In the genomic region with DNA sequence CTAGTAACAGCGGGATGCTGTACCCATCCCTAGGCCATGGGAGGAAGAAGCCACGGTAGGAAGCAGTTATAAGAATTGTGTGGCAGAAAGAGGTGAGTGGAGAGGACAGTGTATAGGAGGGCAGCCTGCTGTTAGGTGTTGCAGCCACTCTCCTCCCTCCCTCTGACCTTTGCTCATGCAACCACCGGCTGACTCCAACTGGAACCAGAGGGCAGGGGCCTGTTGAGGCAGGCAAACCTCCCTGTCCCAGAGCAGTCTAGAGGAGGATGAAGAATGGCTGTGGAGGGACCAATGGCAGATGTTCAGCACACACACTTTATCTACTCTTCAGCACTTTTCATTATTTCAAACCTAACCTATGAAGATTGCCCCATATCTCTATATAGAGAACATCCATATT, we compare ENCODE assay signal across 1 cellular context.
TF ChIP-seq lines count a peak whose summit lies in the region.

No MANE protein-coding gene starts in this region.

TF ChIP-seq in GM12878, 131 proteins besides CTCF, POLR2A, EP300 and RAD21:
- TF ChIP-seq CEBPZ (IDR thresholded peaks at IDR 0.05; ENCODE audit: low read depth, low read length) (no peak), TBL1XR1 (IDR thresholded peaks at IDR 0.05; ENCODE audit: low read depth, low read length) (no peak), NKRF (conservative IDR thresholded peaks at IDR 0.05) (no peak), CBFB (IDR thresholded peaks at IDR 0.05; ENCODE audit: low read depth) (no peak), ZNF274 (IDR thresholded peaks at IDR 0.05; ENCODE audit: insufficient read depth, insufficient read length) (no peak)
- TF ChIP-seq, protein P1, sequence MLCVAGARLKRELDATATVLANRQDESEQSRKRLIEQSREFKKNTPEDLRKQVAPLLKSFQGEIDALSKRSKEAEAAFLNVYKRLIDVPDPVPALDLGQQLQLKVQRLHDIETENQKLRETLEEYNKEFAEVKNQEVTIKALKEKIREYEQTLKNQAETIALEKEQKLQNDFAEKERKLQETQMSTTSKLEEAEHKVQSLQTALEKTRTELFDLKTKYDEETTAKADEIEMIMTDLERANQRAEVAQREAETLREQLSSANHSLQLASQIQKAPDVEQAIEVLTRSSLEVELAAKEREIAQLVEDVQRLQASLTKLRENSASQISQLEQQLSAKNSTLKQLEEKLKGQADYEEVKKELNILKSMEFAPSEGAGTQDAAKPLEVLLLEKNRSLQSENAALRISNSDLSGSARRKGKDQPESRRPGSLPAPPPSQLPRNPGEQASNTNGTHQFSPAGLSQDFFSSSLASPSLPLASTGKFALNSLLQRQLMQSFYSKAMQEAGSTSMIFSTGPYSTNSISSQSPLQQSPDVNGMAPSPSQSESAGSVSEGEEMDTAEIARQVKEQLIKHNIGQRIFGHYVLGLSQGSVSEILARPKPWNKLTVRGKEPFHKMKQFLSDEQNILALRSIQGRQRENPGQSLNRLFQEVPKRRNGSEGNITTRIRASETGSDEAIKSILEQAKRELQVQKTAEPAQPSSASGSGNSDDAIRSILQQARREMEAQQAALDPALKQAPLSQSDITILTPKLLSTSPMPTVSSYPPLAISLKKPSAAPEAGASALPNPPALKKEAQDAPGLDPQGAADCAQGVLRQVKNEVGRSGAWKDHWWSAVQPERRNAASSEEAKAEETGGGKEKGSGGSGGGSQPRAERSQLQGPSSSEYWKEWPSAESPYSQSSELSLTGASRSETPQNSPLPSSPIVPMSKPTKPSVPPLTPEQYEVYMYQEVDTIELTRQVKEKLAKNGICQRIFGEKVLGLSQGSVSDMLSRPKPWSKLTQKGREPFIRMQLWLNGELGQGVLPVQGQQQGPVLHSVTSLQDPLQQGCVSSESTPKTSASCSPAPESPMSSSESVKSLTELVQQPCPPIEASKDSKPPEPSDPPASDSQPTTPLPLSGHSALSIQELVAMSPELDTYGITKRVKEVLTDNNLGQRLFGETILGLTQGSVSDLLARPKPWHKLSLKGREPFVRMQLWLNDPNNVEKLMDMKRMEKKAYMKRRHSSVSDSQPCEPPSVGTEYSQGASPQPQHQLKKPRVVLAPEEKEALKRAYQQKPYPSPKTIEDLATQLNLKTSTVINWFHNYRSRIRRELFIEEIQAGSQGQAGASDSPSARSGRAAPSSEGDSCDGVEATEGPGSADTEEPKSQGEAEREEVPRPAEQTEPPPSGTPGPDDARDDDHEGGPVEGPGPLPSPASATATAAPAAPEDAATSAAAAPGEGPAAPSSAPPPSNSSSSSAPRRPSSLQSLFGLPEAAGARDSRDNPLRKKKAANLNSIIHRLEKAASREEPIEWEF (IDR thresholded peaks at IDR 0.05; ENCODE audit: insufficient replicate concordance, low read depth, low read length) = no peak
